Comparison of ENCODE assay signal across 35 cellular contexts in genomic region chr5:126143622-126144021, GRCh38.
DNase-seq lines count a peak whose midpoint lies in the region; ATAC-seq and TF ChIP-seq lines count a peak whose summit lies in the region.
"Had no signal": no experiment of that assay in that cellular context is flagged by ENCODE, and none has a peak within 500 bp of the region (broad histone marks: within the 10 kb centered on the region; RNA-seq: fewer than 3 reads in every experiment).

No MANE protein-coding gene starts in this region.

- 57 to 76% (median 66%) methylated on average over 2 of the region's 2 CpGs for WGBS in spleen, 5 donors

- TF ChIP-seq POLR2A in spleen (IDR thresholded peaks at IDR 0.05), result no peak

- H3K79me2 ChIP-seq in KMS-11 (ENCODE audit: insufficient read depth, low read depth), result no peaks in the 10 kb centered on the region
- H3K79me2 ChIP-seq: hepatocyte had no signal

- peaks cover 18% of the 10 kb centered on the region for H3K4me1 ChIP-seq in KMS-11 (ENCODE audit: low read depth, poor library complexity, severe bottlenecking)
- no peaks in the 10 kb centered on the region for H3K4me1 ChIP-seq in spleen
- H3K4me1 ChIP-seq: A549, foreskin keratinocyte, pancreas, tibial artery had no signal

- ATAC-seq in GM18508 (IDR thresholded peaks at IDR 0.05; ENCODE audit: insufficient read depth, unreplicated experiment) (peak; percentile 65), GM19324 (IDR thresholded peaks at IDR 0.05; ENCODE audit: low FRiP score, unreplicated experiment) (peak; percentile 78), HG02870 (IDR thresholded peaks at IDR 0.05; ENCODE audit: unreplicated experiment) (peak; percentile 62), GM21447 (IDR thresholded peaks at IDR 0.05; ENCODE audit: unreplicated experiment) (no peak)
- ATAC-seq: A549; activated naive CD4-positive, alpha-beta T cell treated with anti-CD3 and anti-CD28 coated beads, Interleukin-2, amount 50 U/mL, for 72 hours; esophagus mucosa; foreskin keratinocyte; GM23338; left cardiac atrium; pancreas; T-helper 17 cell had no signal

- peak overlapping the region; percentile 40 for H3K4me2 ChIP-seq in KMS-11
- H3K4me2 ChIP-seq: A549, GM23338, hepatocyte, SK-N-SH had no signal

- no peak overlapping the region for H3K4me3 ChIP-seq in KMS-11 (IDR thresholded peaks at IDR 0.05; ENCODE audit: insufficient read depth, low read depth, low read length)
- H3K4me3 ChIP-seq in spleen, result no peak overlapping the region
- H3K4me3 ChIP-seq: A549, GM23338, hepatocyte, pancreas, stomach, tibial artery had no signal

- no peak overlapping the region for H3K4me3 Mint-ChIP-seq in Calu3 (ENCODE audit: low read depth, unreplicated experiment)
- H3K4me3 Mint-ChIP-seq: activated CD4-positive, alpha-beta memory T cell treated with anti-CD3 and anti-CD28 coated beads for 36 hours; CD8-positive, alpha-beta memory T cell; GM23338; HFFc6; T-helper 17 cell had no signal

- no peaks in the 10 kb centered on the region for H3K36me3 ChIP-seq in KMS-11 (ENCODE audit: insufficient read depth)
- H3K36me3 ChIP-seq in spleen, result no peaks in the 10 kb centered on the region
- H3K36me3 ChIP-seq: pancreas, stomach, tibial artery had no signal

- H3K9ac ChIP-seq in KMS-11, result no peak overlapping the region
- H3K9ac ChIP-seq: SK-N-SH had no signal

- H3K36me3 Mint-ChIP-seq in Calu3 (ENCODE audit: insufficient read depth, unreplicated experiment), result no peaks in the 10 kb centered on the region
- H3K36me3 Mint-ChIP-seq: activated CD4-positive, alpha-beta memory T cell treated with anti-CD3 and anti-CD28 coated beads for 36 hours; activated naive CD4-positive, alpha-beta T cell treated with anti-CD3 and anti-CD28 coated beads, Interleukin-2, amount 50 U/mL, for 72 hours; CD8-positive, alpha-beta memory T cell had no signal

- no peak for TF ChIP-seq CTCF in KMS-11 (conservative IDR thresholded peaks at IDR 0.05; ENCODE audit: low read depth, low read length)
- no peak for TF ChIP-seq CTCF in spleen (IDR thresholded peaks at IDR 0.05 in 8 of 11, conservative IDR thresholded peaks at IDR 0.05 in 3 of 11)
- TF ChIP-seq CTCF in Calu3 (IDR thresholded peaks at IDR 0.05; ENCODE audit: unreplicated experiment), result no peak

- no peaks in the 10 kb centered on the region for H4K20me1 ChIP-seq in KMS-11 (ENCODE audit: insufficient read depth)

- H3K27me3 ChIP-seq in KMS-11 (ENCODE audit: insufficient read depth, low read depth) (no peaks in the 10 kb centered on the region), spleen (replicated peaks in 1 of 7) (no peaks in the 10 kb centered on the region)
- H3K27me3 ChIP-seq: foreskin keratinocyte, hepatocyte, pancreas, stomach, tibial artery had no signal

- no peaks in the 10 kb centered on the region for H3K27me3 Mint-ChIP-seq in Calu3 (ENCODE audit: unreplicated experiment)
- H3K27me3 Mint-ChIP-seq: activated CD4-positive, alpha-beta memory T cell treated with anti-CD3 and anti-CD28 coated beads for 36 hours; CD8-positive, alpha-beta memory T cell; T-helper 17 cell had no signal

- CTCF ChIA-PET in Calu3 (lab: Charles Lee), result interaction anchor here (0.9 kb wide), 1 partner anchor 8 kb away, joined by 3 read pairs; no protein-coding TSS in a partner anchor

- no TSS peak for BruUV-seq in Calu3 (replicated peaks; lab: Mats Ljungman, UMichigan)

- H2AFZ ChIP-seq in KMS-11 (ENCODE audit: low read depth), result no peak overlapping the region
- H2AFZ ChIP-seq: GM23338, hepatocyte had no signal

- peaks cover 1% of the 10 kb centered on the region for H3K4me1 Mint-ChIP-seq in Calu3 (ENCODE audit: low read depth, unreplicated experiment)
- H3K4me1 Mint-ChIP-seq: CD8-positive, alpha-beta memory T cell; T-helper 17 cell had no signal

- DNase-seq in NCI-H146 (lab: John Stamatoyannopoulos, UW) (no peak), spleen (no peak), Calu3 (no peak)
- DNase-seq: activated CD4-positive, alpha-beta memory T cell treated with anti-CD3 and anti-CD28 coated beads for 36 hours; activated CD4-positive, CD25-positive, alpha-beta regulatory T cell treated with anti-CD3 and anti-CD28 coated beads, Interleukin-2, amount 50 U/mL, for 72 hours; activated CD8-positive, alpha-beta memory T cell treated with anti-CD3 and anti-CD28 coated beads, Interleukin-2, amount 50 U/mL, for 48 hours; AML-193; aorta; CD8-positive, alpha-beta memory T cell; foreskin keratinocyte; HFFc6; Karpas-422; left cardiac atrium; NCI-H1436 treated with DMSO at 0.1 percent for 48 hours; NCI-H446 treated with DMSO at 0.1 percent for 48 hours; NCI-H82; pancreas; SK-N-SH; small intestine; stimulated activated CD4-positive, alpha-beta T cell treated with anti-CD3 and anti-CD28 coated beads, Interleukin-1b, Interleukin-23, amount 100 ng/mL, for 48 hours; stimulated activated CD8-positive, alpha-beta memory T cell treated with anti-CD3 and anti-CD28 coated beads, Interleukin-4, amount 100 ng/mL, for 48 hours; stomach; T-helper 17 cell; tibial artery had no signal

- no peaks in the 10 kb centered on the region for H3K9me3 ChIP-seq in spleen
- H3K9me3 ChIP-seq: A549, pancreas, SK-N-SH, stomach, tibial artery had no signal

- intact Hi-C loops in spleen (cut with DNase I; ENCODE audit: low total_unique reads), result no loop called here
- intact Hi-C loops in Calu3 (cut with micrococcal nuclease; ENCODE audit: unreplicated experiment), result no loop called here

- no peak overlapping the region for H3K27ac Mint-ChIP-seq in Calu3 (ENCODE audit: unreplicated experiment)
- H3K27ac Mint-ChIP-seq: activated CD4-positive, alpha-beta memory T cell treated with anti-CD3 and anti-CD28 coated beads for 36 hours; activated naive CD4-positive, alpha-beta T cell treated with anti-CD3 and anti-CD28 coated beads, Interleukin-2, amount 50 U/mL, for 72 hours; CD8-positive, alpha-beta memory T cell; GM23338; HFFc6; T-helper 17 cell had no signal

- no peaks in the 10 kb centered on the region for H3K9me3 Mint-ChIP-seq in Calu3 (ENCODE audit: low read depth, unreplicated experiment)
- H3K9me3 Mint-ChIP-seq: GM23338 had no signal

- H3K27ac ChIP-seq in KMS-11 (peak overlapping the region; percentile 23; the same call in 1 of the 2 replicates), spleen (no peak overlapping the region)
- H3K27ac ChIP-seq: A549, foreskin keratinocyte, hepatocyte, HL-60, pancreas, stomach, tibial artery had no signal
